ENCODE assay signal across 33 cellular contexts in the genomic region with DNA sequence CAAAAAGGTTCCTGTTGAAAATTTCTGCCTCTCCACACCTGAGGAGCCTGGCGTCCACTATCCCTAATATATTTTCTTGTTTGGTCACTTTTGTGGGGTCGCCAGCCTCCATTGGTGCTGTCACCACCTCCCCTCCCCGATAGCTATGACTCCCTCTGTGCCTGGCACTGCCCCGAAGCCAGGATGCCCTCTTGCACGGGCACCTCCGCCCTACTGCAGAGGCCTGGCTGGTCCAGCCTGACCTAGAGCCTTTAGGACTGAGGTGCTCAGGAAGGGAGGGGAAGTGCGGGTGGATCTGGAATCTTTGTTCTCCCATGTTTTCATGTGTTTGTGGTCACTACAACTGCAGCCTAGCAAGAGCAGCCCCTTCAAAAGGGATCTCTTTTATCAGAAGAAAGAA.
"Had no signal": no experiment of that assay in that cellular context is flagged by ENCODE, and none has a peak within 500 bp of the region (broad histone marks: within the 10 kb centered on the region; RNA-seq: fewer than 3 reads in every experiment).

No MANE protein-coding gene starts in this region.

- H3K27me3 ChIP-seq: adrenal gland, body of pancreas had no signal

- H3K4me3 Mint-ChIP-seq: activated CD4-positive, alpha-beta T cell treated with anti-CD3 and anti-CD28 coated beads, Interleukin-2, amount 10 ng/mL, durations not matched to agents 24 days and 14 days; activated CD8-positive, alpha-beta T cell treated with anti-CD3 and anti-CD28 coated beads, Interleukin-2, amount 10 ng/mL, durations not matched to agents 7 days and 5 days; activated naive CD4-positive, alpha-beta T cell treated with anti-CD3 and anti-CD28 coated beads for 36 hours; activated T-cell treated with anti-CD3 and anti-CD28 coated beads, Interleukin-2, amount 50 U/mL, for 4 hours; activated T-helper 1 cell treated with anti-CD3 and anti-CD28 coated beads, Interleukin-12 subunit alpha, Interleukin-12 subunit beta, Interleukin-2, Interleukin-4 antibody, amounts not matched to agents 30 ng/mL and 10 ng/mL and 1 ng/mL, durations not matched to agents 14 hours and 24 hours and 36 hours; T-cell had no signal

- H3K9me3 ChIP-seq: adrenal gland, body of pancreas had no signal

- H3K27ac ChIP-seq: adrenal gland, VCaP had no signal

- H3K36me3 ChIP-seq: adrenal gland had no signal

- H3K4me3 ChIP-seq: adrenal gland, body of pancreas, K562 had no signal

- H3K36me3 Mint-ChIP-seq: activated naive CD4-positive, alpha-beta T cell treated with anti-CD3 and anti-CD28 coated beads, Interleukin-2, amount 50 U/mL, for 72 hours; T-cell had no signal

- H3K9me3 Mint-ChIP-seq: activated CD4-positive, alpha-beta T cell treated with anti-CD3 and anti-CD28 coated beads, Interleukin-2, amount 10 ng/mL, durations not matched to agents 24 days and 14 days; activated naive CD4-positive, alpha-beta T cell treated with anti-CD3 and anti-CD28 coated beads for 36 hours; activated naive CD4-positive, alpha-beta T cell treated with anti-CD3 and anti-CD28 coated beads, Interleukin-2, amount 50 U/mL, for 72 hours; activated T-cell treated with anti-CD3 and anti-CD28 coated beads, Interleukin-2, amount 50 U/mL, for 4 hours; activated T-helper 1 cell treated with anti-CD3 and anti-CD28 coated beads, Interleukin-12 subunit alpha, Interleukin-12 subunit beta, Interleukin-2, Interleukin-4 antibody, amounts not matched to agents 30 ng/mL and 10 ng/mL and 1 ng/mL, durations not matched to agents 14 hours and 24 hours and 36 hours; T-cell had no signal

- H3K4me1 ChIP-seq: adrenal gland had no signal

- ATAC-seq: activated CD8-positive, alpha-beta T cell treated with anti-CD3 and anti-CD28 coated beads, Interleukin-2, amount 10 ng/mL, durations not matched to agents 7 days and 5 days; activated naive CD4-positive, alpha-beta T cell treated with anti-CD3 and anti-CD28 coated beads, Interleukin-2, amount 50 U/mL, for 72 hours; activated T-cell treated with anti-CD3 and anti-CD28 coated beads, Interleukin-2, amount 50 U/mL, for 4 hours; body of pancreas; K562; Panc1; SK-N-SH treated with all-trans-retinoic acid at 6 μM for 48 hours; T-cell had no signal

- H3K27me3 Mint-ChIP-seq: activated CD4-positive, alpha-beta T cell treated with anti-CD3 and anti-CD28 coated beads, Interleukin-2, amount 10 ng/mL, durations not matched to agents 24 days and 14 days; T-cell had no signal

- H3K27ac Mint-ChIP-seq: activated CD4-positive, alpha-beta T cell treated with anti-CD3 and anti-CD28 coated beads, Interleukin-2, amount 10 ng/mL, durations not matched to agents 24 days and 14 days; activated CD8-positive, alpha-beta T cell treated with anti-CD3 and anti-CD28 coated beads, Interleukin-2, amount 10 ng/mL, durations not matched to agents 7 days and 5 days; activated naive CD4-positive, alpha-beta T cell treated with anti-CD3 and anti-CD28 coated beads for 36 hours; activated T-helper 1 cell treated with anti-CD3 and anti-CD28 coated beads, Interleukin-12 subunit alpha, Interleukin-12 subunit beta, Interleukin-2, Interleukin-4 antibody, amounts not matched to agents 30 ng/mL and 10 ng/mL and 1 ng/mL, durations not matched to agents 14 hours and 24 hours and 36 hours; T-cell had no signal

- H3K4me1 Mint-ChIP-seq: activated CD4-positive, alpha-beta T cell treated with anti-CD3 and anti-CD28 coated beads, Interleukin-2, amount 10 ng/mL, durations not matched to agents 24 days and 14 days had no signal

- DNase-seq: activated CD4-positive, alpha-beta T cell treated with anti-CD3 and anti-CD28 coated beads, Interleukin-2, amount 10 ng/mL, durations not matched to agents 24 days and 14 days; activated CD4-positive, alpha-beta T cell treated with anti-CD3 and anti-CD28 coated beads, Interleukin-2, amount 50 U/mL, for 48 hours; activated CD4-positive, CD25-positive, alpha-beta regulatory T cell; activated CD8-positive, alpha-beta memory T cell treated with anti-CD3 and anti-CD28 coated beads, Interleukin-2, amount 50 U/mL, for 4 hours; activated CD8-positive, alpha-beta T cell treated with anti-CD3 and anti-CD28 coated beads, Interleukin-2, amount 10 ng/mL, durations not matched to agents 7 days and 5 days; activated gamma-delta T cell treated with Interleukin-2 at 50 U/mL for 16 hours; activated naive CD4-positive, alpha-beta T cell treated with anti-CD3 and anti-CD28 coated beads for 36 hours; activated T-cell treated with anti-CD3 and anti-CD28 coated beads for 4 hours; activated T-cell treated with anti-CD3 and anti-CD28 coated beads, Interleukin-2, amount 50 U/mL, for 4 hours; adrenal gland; body of pancreas; central memory CD4-positive, alpha-beta T cell; NCI-H1092 treated with DMSO at 0.1 percent for 48 hours; NCI-H1417; NCI-H146; NCI-H187 treated with DMSO at 0.1 percent for 48 hours; NCI-H2081; NCI-H2171 treated with DMSO at 0.1 percent for 48 hours; NCI-H2227 treated with DMSO at 0.1 percent for 48 hours; NCI-H446; NCI-H510A treated with DMSO at 0.1 percent for 48 hours; NCI-H526 treated with DMSO at 0.1 percent for 48 hours; NCI-H82; SIG-M5; T-cell; T-helper 2 cell; T-helper 9 cell had no signal
